18 cellular contexts compared by ENCODE assay signal in the genomic region with DNA sequence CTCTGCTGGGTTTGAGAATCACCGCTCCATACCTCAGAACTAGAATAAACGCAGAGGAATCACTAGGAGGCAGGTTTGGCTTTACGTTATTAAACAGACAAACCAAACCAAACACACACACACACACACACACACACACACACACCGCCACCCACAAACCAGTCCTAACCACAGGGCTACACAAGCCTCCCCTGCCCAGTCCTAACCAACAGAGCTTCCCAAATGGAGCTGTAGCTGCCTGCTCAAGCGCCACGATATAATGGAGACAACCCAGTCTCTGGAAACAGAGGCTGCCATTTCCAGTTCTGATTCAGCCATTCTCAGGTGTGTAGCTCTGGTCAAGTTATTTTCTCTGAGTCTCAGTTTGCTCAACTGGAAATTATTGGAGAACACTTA.
DNase-seq lines count a peak whose midpoint lies in the region; ATAC-seq, FAIRE-seq and TF ChIP-seq lines count a peak whose summit lies in the region.
"Had no signal": no experiment of that assay in that cellular context is flagged by ENCODE, and none has a peak within 500 bp of the region (broad histone marks: within the 10 kb centered on the region; RNA-seq: fewer than 3 reads in every experiment).

No MANE protein-coding gene starts in this region.

- H2AFZ ChIP-seq in SK-N-SH (ENCODE audit: low read depth) (no peak overlapping the region), K562 (ENCODE audit: low read depth, low read length) (peak overlapping the region; percentile 80)
- H2AFZ ChIP-seq: GM23338 had no signal

- H3K4me3 Mint-ChIP-seq in nephron progenitor cell = no peak overlapping the region
- H3K4me3 Mint-ChIP-seq in activated T-cell treated with anti-CD3 and anti-CD28 coated beads, Interleukin-2, amount 50 U/mL, for 72 hours = no peak overlapping the region
- H3K4me3 Mint-ChIP-seq: CD4-positive, CD25-positive, alpha-beta regulatory T cell; GM23338; IgD-negative memory B cell had no signal

- CTCF ChIA-PET in SK-N-SH (lab: Yijun Ruan, JAX) = interaction anchor here (1.4 kb wide), 1 partner anchor 15 kb away, joined by 3 read pairs; no protein-coding TSS in a partner anchor
- CTCF ChIA-PET in K562 (lab: Yijun Ruan, JAX; ENCODE audit: low intra/inter-chr PET ratio) = interaction anchor here (0.9 kb wide), 1 partner anchor 505 kb away, joined by 4 read pairs; no protein-coding TSS in a partner anchor

- 95% methylated on average over 6 of the region's 6 CpGs for WGBS in SK-N-SH (ENCODE audit: low lambda C conversion rate)
- 3% methylated on average over 6 of the region's 6 CpGs for whole genome bisulfite sequencing in K562 (ENCODE audit: insufficient coverage, low coverage, missing lambda C conversion rate)

- H3F3A ChIP-seq in SK-N-SH (replicated peaks; ENCODE audit: insufficient read depth) = peaks cover 19% of the 10 kb centered on the region

- intact Hi-C loops in K562 (cut with micrococcal nuclease) (no loop called here), sciatic nerve (cut with DNase I) (no loop called here)

- peaks cover 21 to 35% of the 10 kb centered on the region in 2 experiments; a peak in 3 of 4 replicates for H3K4me1 ChIP-seq in SK-N-SH (ENCODE audit: control insufficient read depth in 1 of 2, insufficient read depth in 2 of 2, low read depth in 1 of 2, low read length in 1 of 2)
- H3K4me1 ChIP-seq in K562 (replicated peaks in 1 of 2; ENCODE audit: control insufficient read depth in 2 of 2, insufficient read depth in 2 of 2, low read length in 2 of 2) = peaks cover 4 to 38% of the 10 kb centered on the region in 2 experiments; a peak in 4 of 5 replicates

- DNase-seq in SK-N-SH (no peak), K562 (ENCODE audit: extremely low read depth in 1 of 4, low spot score in 3 of 4) (peak; percentile 35 to 61 (median 46)), nephron progenitor cell (no peak), sciatic nerve (ENCODE audit: low spot score) (no peak), GM12892 (ENCODE audit: insufficient read length) (no peak), left lobe of liver (ENCODE audit: low spot score) (no peak)
- DNase-seq in activated T-cell treated with anti-CD3 and anti-CD28 coated beads, Interleukin-2, amount 50 U/mL, for 72 hours = no peak
- DNase-seq: AML-193; Calu3; CD4-positive, CD25-positive, alpha-beta regulatory T cell; DMS 273 treated with DMSO at 0.1 percent for 48 hours; H7 had no signal

- POLR2A ChIA-PET in SK-N-SH (lab: Yijun Ruan, JAX) (no interaction called here), K562 (lab: Yijun Ruan, JAX) (interaction anchor here (0.6 to 2.5 kb wide), 10 partner anchors 8 to 276 kb away, joined by 3 to 11 read pairs (median 3); no protein-coding TSS in a partner anchor)

- TF ChIP-seq POLR2A in K562 (conservative IDR thresholded peaks at IDR 0.05) (no peak), GM12892 (IDR thresholded peaks at IDR 0.05; ENCODE audit: low read depth, low read length) (no peak)

- no peaks in the 10 kb centered on the region for H3K36me3 ChIP-seq in SK-N-SH (replicated peaks in 1 of 2; ENCODE audit: control insufficient read depth in 1 of 2, insufficient read depth in 2 of 2, low read length in 1 of 2)
- H3K36me3 ChIP-seq in K562 (ENCODE audit: control insufficient read depth, insufficient read depth, low read length) = peaks cover 21% of the 10 kb centered on the region; the same call in 2 of the 3 replicates
- H3K36me3 ChIP-seq: BLaER1 treated with 17β-estradiol and CSF1 and Interleukin-3, amounts not matched to agents 10 nM and 100 nM had no signal

- TF ChIP-seq EP300 in SK-N-SH (IDR thresholded peaks at IDR 0.05; ENCODE audit: borderline replicate concordance in 1 of 2, low read depth in 1 of 2, low read length in 1 of 2) = no peak
- TF ChIP-seq EP300 in K562 (IDR thresholded peaks at IDR 0.05; ENCODE audit: low read length) = 0 out of 2 replicates have a peak, but pooled peaks have one; percentile 4

- H3K4me2 ChIP-seq in SK-N-SH (no peak overlapping the region), K562 (ENCODE audit: insufficient read depth, low read length) (peak overlapping the region; percentile 94)
- H3K4me2 ChIP-seq: BLaER1 treated with 17β-estradiol and CSF1 and Interleukin-3, amounts not matched to agents 10 nM and 100 nM; GM23338 had no signal

- TF ChIP-seq CTCF in SK-N-SH (IDR thresholded peaks at IDR 0.05) (no peak), K562 (IDR thresholded peaks at IDR 0.05 in 2 of 3, conservative IDR thresholded peaks at IDR 0.05 in 1 of 3; ENCODE audit: insufficient read depth in 2 of 3, low read depth in 1 of 3, low read length in 3 of 3) (no peak), nephron progenitor cell (IDR thresholded peaks at IDR 0.05) (no peak)

- BruUV-seq in K562 (replicated peaks; lab: Mats Ljungman, UMichigan) = TSS peak; percentile 61

- no peaks in the 10 kb centered on the region for H3K27me3 Mint-ChIP-seq in nephron progenitor cell (ENCODE audit: low read depth, poor library complexity)
- no peaks in the 10 kb centered on the region for H3K27me3 Mint-ChIP-seq in activated T-cell treated with anti-CD3 and anti-CD28 coated beads, Interleukin-2, amount 50 U/mL, for 72 hours (ENCODE audit: low read depth)
- H3K27me3 Mint-ChIP-seq: CD4-positive, CD25-positive, alpha-beta regulatory T cell; IgD-negative memory B cell had no signal

- H3K9me1 ChIP-seq in K562 (ENCODE audit: control insufficient read depth, insufficient read depth, low read length) = peaks cover 2% of the 10 kb centered on the region

- H3K27me3 ChIP-seq in SK-N-SH (ENCODE audit: insufficient read depth) (no peaks in the 10 kb centered on the region), K562 (ENCODE audit: control insufficient read depth in 2 of 2, insufficient read depth in 2 of 2, low read length in 2 of 2) (no peaks in the 10 kb centered on the region)
- H3K27me3 ChIP-seq: BLaER1 treated with 17β-estradiol and CSF1 and Interleukin-3, amounts not matched to agents 10 nM and 100 nM had no signal

- in situ Hi-C loops in K562 (cut with MboI) = no loop called here

- ATAC-seq in SK-N-SH treated with all-trans-retinoic acid at 6 μM for 48 hours (no peak), K562 (peak; percentile 51), sciatic nerve (no peak), left lobe of liver (no peak)
- no peak for ATAC-seq in activated T-cell treated with anti-CD3 and anti-CD28 coated beads, Interleukin-2, amount 50 U/mL, for 72 hours (replicated peaks in 1 of 2)
- ATAC-seq: GM12878, GM23338 had no signal

- H3K9me3 ChIP-seq in SK-N-SH (no peaks in the 10 kb centered on the region), K562 (replicated peaks; ENCODE audit: control insufficient read depth, insufficient read depth, low read depth, low read length) (no peaks in the 10 kb centered on the region)

- H3K9me2 ChIP-seq in SK-N-SH = no peaks in the 10 kb centered on the region

- H4K20me1 ChIP-seq in SK-N-SH (ENCODE audit: insufficient read depth) (no peaks in the 10 kb centered on the region), K562 (replicated peaks; ENCODE audit: control insufficient read depth, insufficient read depth, low read length) (no peaks in the 10 kb centered on the region)
- H4K20me1 ChIP-seq: BLaER1 treated with 17β-estradiol and CSF1 and Interleukin-3, amounts not matched to agents 10 nM and 100 nM had no signal

- no peak overlapping the region for H3K9ac ChIP-seq in SK-N-SH
- peak overlapping the region; percentile 80 to 84; a peak in 3 of 4 replicates for H3K9ac ChIP-seq in K562 (ENCODE audit: insufficient read depth in 1 of 2, low read depth in 2 of 2, low read length in 2 of 2)
- H3K9ac ChIP-seq: BLaER1 treated with 17β-estradiol and CSF1 and Interleukin-3, amounts not matched to agents 10 nM and 100 nM had no signal

- no peak for FAIRE-seq in K562 (lab: Jason Lieb, UNC)
- FAIRE-seq in GM12892 (lab: Jason Lieb, UNC) = no peak
- FAIRE-seq: GM12878 had no signal

- H3K36me3 Mint-ChIP-seq in nephron progenitor cell (ENCODE audit: low read depth) = no peaks in the 10 kb centered on the region
- H3K36me3 Mint-ChIP-seq in activated T-cell treated with anti-CD3 and anti-CD28 coated beads, Interleukin-2, amount 50 U/mL, for 72 hours (ENCODE audit: insufficient read depth in 2 of 2) = no peaks in the 10 kb centered on the region

- H3K9me3 Mint-ChIP-seq in nephron progenitor cell = no peaks in the 10 kb centered on the region
- peaks cover 0 to 2% of the 10 kb centered on the region in 2 donors for H3K9me3 Mint-ChIP-seq in activated T-cell treated with anti-CD3 and anti-CD28 coated beads, Interleukin-2, amount 50 U/mL, for 72 hours
- H3K9me3 Mint-ChIP-seq: CD4-positive, CD25-positive, alpha-beta regulatory T cell; GM23338; IgD-negative memory B cell had no signal

- H3K27ac ChIP-seq in SK-N-SH (ENCODE audit: low read depth in 2 of 2, low read length in 1 of 2) (peak overlapping the region; percentile 96 to 98; a peak in 3 of 4 replicates), K562 (ENCODE audit: extremely low read depth, low read depth, low read length) (peak overlapping the region; percentile 78)
- H3K27ac ChIP-seq: 22Rv1; BLaER1 treated with 17β-estradiol and CSF1 and Interleukin-3, amounts not matched to agents 10 nM and 100 nM had no signal

- peaks cover 51% of the 10 kb centered on the region for H3K4me1 Mint-ChIP-seq in nephron progenitor cell
- H3K4me1 Mint-ChIP-seq in activated T-cell treated with anti-CD3 and anti-CD28 coated beads, Interleukin-2, amount 50 U/mL, for 72 hours (ENCODE audit: low read depth) = peaks cover 19% of the 10 kb centered on the region
- H3K4me1 Mint-ChIP-seq: GM23338 had no signal

- no peak for TF ChIP-seq RAD21 in SK-N-SH (IDR thresholded peaks at IDR 0.05; ENCODE audit: low read length)
- 0 out of 4 replicates have a peak, but pooled peaks of 1 of the 2 experiments have one; percentile 23 for TF ChIP-seq RAD21 in K562 (CRISPR knock-in tag; conservative IDR thresholded peaks at IDR 0.05 in 1 of 2, IDR thresholded peaks at IDR 0.05 in 1 of 2)

- H3K27ac Mint-ChIP-seq in nephron progenitor cell = peak overlapping the region; percentile 79
- H3K27ac Mint-ChIP-seq in activated T-cell treated with anti-CD3 and anti-CD28 coated beads, Interleukin-2, amount 50 U/mL, for 72 hours = no peak overlapping the region
- H3K27ac Mint-ChIP-seq: GM23338, IgD-negative memory B cell had no signal

- no peaks in the 10 kb centered on the region for H3K79me2 ChIP-seq in SK-N-SH (ENCODE audit: insufficient read depth)
- peaks cover 69% of the 10 kb centered on the region for H3K79me2 ChIP-seq in K562 (ENCODE audit: control insufficient read depth, insufficient read depth, low read length)

- H3K4me3 ChIP-seq in SK-N-SH (ENCODE audit: low read depth in 2 of 2, low read length in 1 of 2) = no peak overlapping the region
- peak overlapping the region; percentile 53 for H3K4me3 ChIP-seq in K562
- H3K4me3 ChIP-seq: BLaER1 treated with 17β-estradiol and CSF1 and Interleukin-3, amounts not matched to agents 10 nM and 100 nM; GM12878; GM23338 had no signal

TF ChIP-seq in SK-N-SH, 30 proteins besides CTCF, POLR2A, EP300 and RAD21 (continues in another document):
- TF ChIP-seq EZH2phosphoT487 (IDR thresholded peaks at IDR 0.05; ENCODE audit: borderline replicate concordance, low read depth) = no peak

TF ChIP-seq in SK-N-SH treated with all-trans-retinoic acid at 6 μM for 48 hours, 23 proteins besides CTCF, POLR2A, EP300 and RAD21 (continues in another document):
- TF ChIP-seq ZNF70 (CRISPR knock-in tag; IDR thresholded peaks at IDR 0.05) = no peak

TF ChIP-seq in K562, 482 proteins besides CTCF, POLR2A, EP300 and RAD21 (continues in another document):
- TF ChIP-seq TAF1 (IDR thresholded peaks at IDR 0.05; ENCODE audit: control insufficient read depth, extremely low read depth, insufficient read depth, low read length, severe bottlenecking) = no peak
- TF ChIP-seq RBFOX2 (IDR thresholded peaks at IDR 0.05; ENCODE audit: low read depth, low read length) = no peak

Comparison
In these comparisons a context has a peak if more than half of its experiments do, and no peak if none do; other contexts are left out.
1. DNase-seq: peak in K562 (4 of 4); none in SK-N-SH (single experiment), nephron progenitor cell (single experiment), activated T-cell treated with anti-CD3 and anti-CD28 coated beads, Interleukin-2, amount 50 U/mL, for 72 hours (0 of 2), sciatic nerve (single experiment), GM12892 (single experiment) and left lobe of liver (single experiment).